In the genomic region with DNA sequence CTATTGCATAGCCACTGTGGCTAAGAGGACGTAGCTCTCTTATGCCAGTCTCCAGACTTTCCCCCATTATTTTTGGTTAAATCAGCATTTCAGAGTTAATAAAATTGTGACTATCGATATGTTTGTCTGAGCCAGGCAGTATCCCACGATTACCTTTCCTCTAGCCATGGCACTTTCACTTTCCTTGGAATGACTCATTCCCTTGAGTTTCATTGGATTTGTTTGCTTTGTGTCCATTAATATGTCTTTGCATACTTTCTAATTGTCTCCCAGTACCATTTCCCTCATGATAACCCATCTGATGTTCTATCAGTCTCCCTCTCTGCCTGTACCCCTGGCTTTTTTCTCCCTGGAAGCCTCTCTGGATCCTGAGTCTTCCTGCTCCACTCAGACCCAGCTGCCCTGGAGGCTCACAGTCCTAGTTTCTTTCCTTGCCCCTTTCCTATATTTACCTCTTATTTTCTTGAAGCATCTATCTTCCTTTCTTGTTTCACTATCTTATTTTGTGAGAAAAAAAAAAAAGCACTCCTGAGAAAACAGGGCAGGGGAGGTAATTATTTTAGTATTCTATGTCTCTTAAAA, we compare ENCODE assay signal across 24 cellular contexts.
DNase-seq lines count a peak whose midpoint lies in the region; ATAC-seq and TF ChIP-seq lines count a peak whose summit lies in the region.
"Had no signal": no experiment of that assay in that cellular context is flagged by ENCODE, and none has a peak within 500 bp of the region (broad histone marks: within the 10 kb centered on the region; RNA-seq: fewer than 3 reads in every experiment).

No MANE protein-coding gene starts in this region.

- peak; percentile 45; the same call in 1 of the 3 replicates for ATAC-seq in RWPE2 (ENCODE audit: low read depth)
- peak; percentile 25 for ATAC-seq in left lung
- no peak for ATAC-seq in GM19452 (IDR thresholded peaks at IDR 0.05; ENCODE audit: unreplicated experiment)
- no peak for ATAC-seq in stimulated activated effector memory CD8-positive, alpha-beta T cell treated with anti-CD3 and anti-CD28 coated beads, Interleukin-12 subunit alpha, Interleukin-12 subunit beta, amount 100 ng/mL, for 72 hours
- ATAC-seq in GM19351 (IDR thresholded peaks at IDR 0.05; ENCODE audit: unreplicated experiment) = no peak
- ATAC-seq in HG02798 (IDR thresholded peaks at IDR 0.05; ENCODE audit: poor library complexity, unreplicated experiment) = no peak
- ATAC-seq: activated T-cell treated with anti-CD3 and anti-CD28 coated beads, Interleukin-2, amount 50 U/mL, for 72 hours; K562; Right ventricle myocardium inferior had no signal

- H3K9me3 ChIP-seq in RWPE2 (ENCODE audit: severe bottlenecking) (no peaks in the 10 kb centered on the region), left lung (no peaks in the 10 kb centered on the region)
- H3K9me3 ChIP-seq: esophagus muscularis mucosa had no signal

- CTCF ChIA-PET in Calu3 (lab: Charles Lee) = interaction anchor here (0.6 to 1.2 kb wide), 3 partner anchors 60 to 1910 kb away, joined by 3 to 5 read pairs (median 4); no protein-coding TSS in a partner anchor

- no TSS peak for BruUV-seq in Calu3 (replicated peaks; lab: Mats Ljungman, UMichigan)

- intact Hi-C loops in Calu3 (cut with micrococcal nuclease; ENCODE audit: unreplicated experiment) = no loop called here
- intact Hi-C loops in left lung (cut with DNase I) = no loop called here

- no peaks in the 10 kb centered on the region for H3K9me3 Mint-ChIP-seq in Calu3 (ENCODE audit: low read depth, unreplicated experiment)
- no peaks in the 10 kb centered on the region for H3K9me3 Mint-ChIP-seq in stimulated activated effector memory CD8-positive, alpha-beta T cell treated with anti-CD3 and anti-CD28 coated beads, Interleukin-12 subunit alpha, Interleukin-12 subunit beta, amount 100 ng/mL, for 72 hours
- H3K9me3 Mint-ChIP-seq: activated T-cell treated with anti-CD3 and anti-CD28 coated beads, Interleukin-2, amount 50 U/mL, for 72 hours; CD4-positive, CD25-positive, alpha-beta regulatory T cell; central memory CD8-positive, alpha-beta T cell; H9; nephron had no signal

- DNase-seq in Calu3 = no peak
- peak; percentile 50 for DNase-seq in HT-29 (ENCODE audit: low spot score)
- no peak for DNase-seq in RWPE2 (ENCODE audit: low spot score)
- no peak for DNase-seq in left lung
- no peak for DNase-seq in stimulated activated effector memory CD8-positive, alpha-beta T cell treated with anti-CD3 and anti-CD28 coated beads, Interleukin-12 subunit alpha, Interleukin-12 subunit beta, amount 100 ng/mL, for 72 hours (ENCODE audit: low spot score in 2 of 2)
- DNase-seq: activated naive CD4-positive, alpha-beta T cell treated with anti-CD3 and anti-CD28 coated beads, Interleukin-2, amount 50 U/mL, for 16 hours; activated T-cell treated with anti-CD3 and anti-CD28 coated beads, Interleukin-2, amount 50 U/mL, for 72 hours; anterior cingulate cortex; CD4-positive, CD25-positive, alpha-beta regulatory T cell; DMS79; H9; NCI-H1930; NCI-H446 treated with DMSO at 0.1 percent for 48 hours; posterior cingulate gyrus; stimulated activated CD4-positive, alpha-beta T cell treated with anti-CD3 and anti-CD28 coated beads, Interleukin-1b, Interleukin-23, amount 100 ng/mL, for 48 hours; stimulated activated naive CD4-positive, alpha-beta T cell had no signal

- peak overlapping the region; percentile 36 for H3K4me3 Mint-ChIP-seq in Calu3 (ENCODE audit: low read depth, unreplicated experiment)
- no peak overlapping the region for H3K4me3 Mint-ChIP-seq in stimulated activated effector memory CD8-positive, alpha-beta T cell treated with anti-CD3 and anti-CD28 coated beads, Interleukin-12 subunit alpha, Interleukin-12 subunit beta, amount 100 ng/mL, for 72 hours
- H3K4me3 Mint-ChIP-seq: activated T-cell treated with anti-CD3 and anti-CD28 coated beads, Interleukin-2, amount 50 U/mL, for 72 hours; CD4-positive, CD25-positive, alpha-beta regulatory T cell; central memory CD8-positive, alpha-beta T cell; H9; nephron had no signal

- H3K36me3 ChIP-seq in RWPE2 (ENCODE audit: low read depth) = no peaks in the 10 kb centered on the region
- no peaks in the 10 kb centered on the region for H3K36me3 ChIP-seq in left lung
- H3K36me3 ChIP-seq: esophagus muscularis mucosa had no signal

- no peaks in the 10 kb centered on the region for H3K27me3 Mint-ChIP-seq in Calu3 (ENCODE audit: unreplicated experiment)
- H3K27me3 Mint-ChIP-seq: CD4-positive, CD25-positive, alpha-beta regulatory T cell had no signal

- no peaks in the 10 kb centered on the region for H3K36me3 Mint-ChIP-seq in Calu3 (ENCODE audit: insufficient read depth, unreplicated experiment)
- H3K36me3 Mint-ChIP-seq in stimulated activated effector memory CD8-positive, alpha-beta T cell treated with anti-CD3 and anti-CD28 coated beads, Interleukin-12 subunit alpha, Interleukin-12 subunit beta, amount 100 ng/mL, for 72 hours = no peaks in the 10 kb centered on the region
- H3K36me3 Mint-ChIP-seq: CD4-positive, CD25-positive, alpha-beta regulatory T cell had no signal

- H3K27me3 ChIP-seq in RWPE2 (ENCODE audit: insufficient read depth, poor library complexity, severe bottlenecking) (no peaks in the 10 kb centered on the region), left lung (no peaks in the 10 kb centered on the region)
- H3K27me3 ChIP-seq: esophagus muscularis mucosa had no signal

- H3K4me3 ChIP-seq in RWPE2 (ENCODE audit: severe bottlenecking) (no peak overlapping the region), left lung (no peak overlapping the region)
- H3K4me3 ChIP-seq: esophagus muscularis mucosa, K562 had no signal

- TF ChIP-seq CTCF in Calu3 (IDR thresholded peaks at IDR 0.05; ENCODE audit: unreplicated experiment) (no peak), RWPE2 (IDR thresholded peaks at IDR 0.05; ENCODE audit: poor library complexity, severe bottlenecking) (no peak), left lung (IDR thresholded peaks at IDR 0.05) (no peak)

- H3K4me1 ChIP-seq in RWPE2 (ENCODE audit: insufficient read depth, poor library complexity, severe bottlenecking) (peaks cover 3% of the 10 kb centered on the region), left lung (no peaks in the 10 kb centered on the region)

- H3K4me1 Mint-ChIP-seq in Calu3 (ENCODE audit: low read depth, unreplicated experiment) = peaks cover 12% of the 10 kb centered on the region
- no peaks in the 10 kb centered on the region for H3K4me1 Mint-ChIP-seq in stimulated activated effector memory CD8-positive, alpha-beta T cell treated with anti-CD3 and anti-CD28 coated beads, Interleukin-12 subunit alpha, Interleukin-12 subunit beta, amount 100 ng/mL, for 72 hours
- H3K4me1 Mint-ChIP-seq: CD4-positive, CD25-positive, alpha-beta regulatory T cell; central memory CD8-positive, alpha-beta T cell had no signal

- H3K27ac Mint-ChIP-seq in Calu3 (ENCODE audit: unreplicated experiment) = peak overlapping the region; percentile 29
- H3K27ac Mint-ChIP-seq in stimulated activated effector memory CD8-positive, alpha-beta T cell treated with anti-CD3 and anti-CD28 coated beads, Interleukin-12 subunit alpha, Interleukin-12 subunit beta, amount 100 ng/mL, for 72 hours = no peak overlapping the region
- H3K27ac Mint-ChIP-seq: activated T-cell treated with anti-CD3 and anti-CD28 coated beads, Interleukin-2, amount 50 U/mL, for 72 hours; H9; nephron had no signal

- H3K27ac ChIP-seq in RWPE2 (ENCODE audit: poor library complexity, severe bottlenecking) (no peak overlapping the region), left lung (no peak overlapping the region)
- H3K27ac ChIP-seq: esophagus muscularis mucosa had no signal

Comparison
In these comparisons a context has a peak if more than half of its experiments do, and no peak if none do; other contexts are left out.
1. ATAC-seq: peak in RWPE2 (single experiment) and left lung (single experiment); none in GM19452 (single experiment), stimulated activated effector memory CD8-positive, alpha-beta T cell treated with anti-CD3 and anti-CD28 coated beads, Interleukin-12 subunit alpha, Interleukin-12 subunit beta, amount 100 ng/mL, for 72 hours (single experiment), GM19351 (single experiment) and HG02798 (single experiment).